25 cellular contexts compared by ENCODE assay signal in the genomic region with DNA sequence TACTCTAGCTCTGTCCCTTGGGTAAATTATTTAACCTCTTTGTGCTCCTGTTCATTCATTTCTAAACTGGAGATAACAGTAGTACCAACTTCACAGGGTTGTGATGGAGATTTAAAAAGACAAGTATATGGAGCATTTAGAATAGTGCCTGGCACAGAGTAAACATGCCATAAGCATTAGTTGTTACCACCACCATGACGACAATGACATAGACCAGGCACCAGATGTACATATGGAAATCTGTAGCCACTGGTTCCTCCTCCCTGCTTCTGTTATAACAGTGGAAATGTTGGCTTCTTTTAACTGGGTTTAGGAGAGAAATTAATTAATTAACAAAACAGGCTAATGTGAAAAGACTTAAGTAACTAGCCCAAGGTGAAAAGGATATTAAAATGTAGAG.
"Had no signal": no experiment of that assay in that cellular context is flagged by ENCODE, and none has a peak within 500 bp of the region (broad histone marks: within the 10 kb centered on the region; RNA-seq: fewer than 3 reads in every experiment).

No MANE protein-coding gene starts in this region.

- H3K36me3 ChIP-seq: esophagus squamous epithelium, gastroesophageal sphincter, heart right ventricle, right lobe of liver, uterus had no signal

- H3K27ac ChIP-seq: esophagus squamous epithelium, gastroesophageal sphincter, heart right ventricle, parathyroid adenoma, right lobe of liver, skin epidermis, testis, uterus had no signal

- H2AFZ ChIP-seq: parathyroid adenoma had no signal

- H3K4me1 ChIP-seq: esophagus squamous epithelium, gastroesophageal sphincter, parathyroid adenoma, right lobe of liver, testis, uterus had no signal

- H3K4me3 ChIP-seq: esophagus squamous epithelium, gastroesophageal sphincter, heart right ventricle, right lobe of liver, skin epidermis, testis, uterus had no signal

- H3K9ac ChIP-seq: parathyroid adenoma had no signal

- H3K9me3 ChIP-seq: esophagus squamous epithelium, gastroesophageal sphincter, heart right ventricle, right lobe of liver, testis, uterus had no signal

- H3K27me3 ChIP-seq: esophagus squamous epithelium, gastroesophageal sphincter, heart right ventricle, right lobe of liver, testis, uterus had no signal

- ATAC-seq: activated CD4-positive, alpha-beta T cell treated with anti-CD3 and anti-CD28 coated beads for 36 hours; activated T-helper 17 cell treated with anti-CD3 and anti-CD28 coated beads, Interleukin-2, amount 50 U/mL, for 72 hours; gastroesophageal sphincter; heart right ventricle; left cardiac atrium; right lobe of liver; stimulated activated memory B cell treated with anti-CD40 and anti-IgM and Interleukin-4, amounts not matched to agents 10 μg/mL and 1 μg/mL and 100 μg/mL, for 72 hours; T-cell; WTC11 had no signal

- H3K79me2 ChIP-seq: parathyroid adenoma had no signal

- DNase-seq: activated CD4-positive, alpha-beta T cell treated with anti-CD3 and anti-CD28 coated beads for 36 hours; activated CD4-positive, alpha-beta T cell treated with anti-CD3 and anti-CD28 coated beads, Interleukin-2, amount 50 U/mL, for 4 hours; activated CD8-positive, alpha-beta memory T cell treated with anti-CD3 and anti-CD28 coated beads for 24 hours; activated CD8-positive, alpha-beta memory T cell treated with anti-CD3 and anti-CD28 coated beads, Interleukin-2, amount 50 U/mL, for 4 hours; activated naive CD4-positive, alpha-beta T cell; activated T-cell treated with anti-CD3 and anti-CD28 coated beads, Interleukin-2, amount 50 U/mL, for 24 hours; amygdala; cerebellar nuclear complex; cortex of kidney; endodermal cell; esophagus squamous epithelium; heart right ventricle; islet precursor cell; left cardiac atrium; right lobe of liver; stimulated activated CD4-positive, alpha-beta T cell treated with anti-CD3 and anti-CD28 coated beads, Interleukin-2, amount 100 ng/mL, for 24 hours; T-cell; testis; uterus had no signal
